8 cellular contexts compared by ENCODE assay signal in genomic region chr2:234495076-234495800, GRCh38. TPM values are rescaled to one million over a fixed set of nuclear protein-coding genes. Genes with fewer than 3 reads are reported as not detected.
DNase-seq lines count a peak whose midpoint lies in the region; ATAC-seq and TF ChIP-seq lines count a peak whose summit lies in the region.

No MANE protein-coding gene starts in this region.

- POLR2A ChIA-PET in AG04450 (lab: Yijun Ruan, JAX) = interaction anchor here (0.6 to 2.1 kb wide), 8 partner anchors 48 to 454 kb away, joined by 3 to 7 read pairs (median 3); no protein-coding TSS in a partner anchor

- H3K9me3 Mint-ChIP-seq in activated naive CD4-positive, alpha-beta T cell treated with anti-CD3 and anti-CD28 coated beads, Interleukin-2, amount 50 U/mL, for 24 hours = no peaks in the 10 kb centered on the region
- no peaks in the 10 kb centered on the region for H3K9me3 Mint-ChIP-seq in stimulated activated memory B cell treated with anti-CD40 and anti-IgM and Interleukin-4, amounts not matched to agents 10 μg/mL and 1 μg/mL and 100 μg/mL, for 72 hours

- no peak for ATAC-seq in stimulated activated memory B cell treated with anti-CD40 and anti-IgM and Interleukin-4, amounts not matched to agents 10 μg/mL and 1 μg/mL and 100 μg/mL, for 72 hours
- no peak for ATAC-seq in HG02840 (IDR thresholded peaks at IDR 0.05; ENCODE audit: low FRiP score, unreplicated experiment)

- peak overlapping the region; percentile 94 for H3K4me3 Mint-ChIP-seq in activated naive CD4-positive, alpha-beta T cell treated with anti-CD3 and anti-CD28 coated beads, Interleukin-2, amount 50 U/mL, for 24 hours
- peak overlapping the region; percentile 87 for H3K4me3 Mint-ChIP-seq in stimulated activated memory B cell treated with anti-CD40 and anti-IgM and Interleukin-4, amounts not matched to agents 10 μg/mL and 1 μg/mL and 100 μg/mL, for 72 hours

- DNase-seq in AG04450 (ENCODE audit: low read depth, low spot score) (no peak), HFF-Myc (ENCODE audit: extremely low read depth, low read depth) (no peak), NCI-H345 (lab: John Stamatoyannopoulos, UW) (no peak)
- DNase-seq in effector CD8-positive, alpha-beta T cell (lab: John Stamatoyannopoulos, UW) = no peak

- CTCF ChIA-PET in AG04450 (lab: Charles Lee) = interaction anchor here (0.6 to 4.1 kb wide), 5 partner anchors 8 to 359 kb away, joined by 3 to 26 read pairs (median 4); no protein-coding TSS in a partner anchor

- H3K9me3 ChIP-seq in AG04450 (ENCODE audit: control insufficient read depth, insufficient read depth, low read length) = no peaks in the 10 kb centered on the region

- peak overlapping the region; percentile 94 for H3K27ac Mint-ChIP-seq in activated naive CD4-positive, alpha-beta T cell treated with anti-CD3 and anti-CD28 coated beads, Interleukin-2, amount 50 U/mL, for 24 hours
- H3K27ac Mint-ChIP-seq in stimulated activated memory B cell treated with anti-CD40 and anti-IgM and Interleukin-4, amounts not matched to agents 10 μg/mL and 1 μg/mL and 100 μg/mL, for 72 hours = peak overlapping the region; percentile 78

- H3K27me3 Mint-ChIP-seq in activated naive CD4-positive, alpha-beta T cell treated with anti-CD3 and anti-CD28 coated beads, Interleukin-2, amount 50 U/mL, for 24 hours = no peaks in the 10 kb centered on the region
- no peaks in the 10 kb centered on the region for H3K27me3 Mint-ChIP-seq in stimulated activated memory B cell treated with anti-CD40 and anti-IgM and Interleukin-4, amounts not matched to agents 10 μg/mL and 1 μg/mL and 100 μg/mL, for 72 hours

- peak overlapping the region; percentile 73 for H3K4me3 ChIP-seq in AG04450 (ENCODE audit: low read depth, low read length)
- H3K4me3 ChIP-seq in HFF-Myc (replicated peaks; ENCODE audit: low read depth, low read length) = peak overlapping the region; percentile 46
- peak overlapping the region; percentile 89 for H3K4me3 ChIP-seq in iPS-11a (ENCODE audit: low read depth, low read length)

- peaks cover 3% of the 10 kb centered on the region for H3K36me3 Mint-ChIP-seq in activated naive CD4-positive, alpha-beta T cell treated with anti-CD3 and anti-CD28 coated beads, Interleukin-2, amount 50 U/mL, for 24 hours
- no peaks in the 10 kb centered on the region for H3K36me3 Mint-ChIP-seq in stimulated activated memory B cell treated with anti-CD40 and anti-IgM and Interleukin-4, amounts not matched to agents 10 μg/mL and 1 μg/mL and 100 μg/mL, for 72 hours

- H3K27ac ChIP-seq in AG04450 (ENCODE audit: low read depth, low read length) = peak overlapping the region; percentile 70

- H3K4me1 Mint-ChIP-seq in activated naive CD4-positive, alpha-beta T cell treated with anti-CD3 and anti-CD28 coated beads, Interleukin-2, amount 50 U/mL, for 24 hours = peaks cover 60% of the 10 kb centered on the region
- H3K4me1 Mint-ChIP-seq in stimulated activated memory B cell treated with anti-CD40 and anti-IgM and Interleukin-4, amounts not matched to agents 10 μg/mL and 1 μg/mL and 100 μg/mL, for 72 hours = peaks cover 59% of the 10 kb centered on the region

- no peak for TF ChIP-seq CTCF in AG04450 (IDR thresholded peaks at IDR 0.05; ENCODE audit: low read depth, low read length)
- TF ChIP-seq CTCF in HFF-Myc (IDR thresholded peaks at IDR 0.05; ENCODE audit: low read depth, low read length, missing control alignments) = no peak

- H3K27me3 ChIP-seq in AG04450 (ENCODE audit: control insufficient read depth, insufficient read depth, low read length) = no peaks in the 10 kb centered on the region

RNA-seq across cellular contexts. Expression of gene ARL4C, which starts 1.6 kb away (rescaled TPM):
- 13.0 and 15.0 TPM in 2 replicates for polyA plus RNA-seq in AG04450 (2011; rRNA removed)
- 10.4 and 10.5 TPM in 2 replicates for polyA minus RNA-seq in AG04450 (2011; rRNA and poly(A)+ RNA removed)
